9 cellular contexts compared by ENCODE assay signal in genomic region chr16:67406628-67407027, GRCh38. TPM values are rescaled to one million over a fixed set of nuclear protein-coding genes. Genes with fewer than 3 reads are reported as not detected.
A peak's percentile ranks its signal among the peaks of the same experiment; 100 is the strongest.
DNase-seq lines count a peak whose midpoint lies in the region; ATAC-seq and TF ChIP-seq lines count a peak whose summit lies in the region.
"Had no signal": no experiment of that assay in that cellular context is flagged by ENCODE, and none has a peak within 500 bp of the region (broad histone marks: within the 10 kb centered on the region; RNA-seq: fewer than 3 reads in every experiment).

No MANE protein-coding gene starts in this region.

- ATAC-seq in Right ventricle myocardium inferior: peak; percentile 58
- no peak for ATAC-seq in stimulated activated memory B cell treated with anti-CD40 and anti-IgM and Interleukin-4, amounts not matched to agents 10 μg/mL and 1 μg/mL and 100 μg/mL, for 72 hours

- no peaks in the 10 kb centered on the region for H3K36me3 Mint-ChIP-seq in stimulated activated memory B cell treated with anti-CD40 and anti-IgM and Interleukin-4, amounts not matched to agents 10 μg/mL and 1 μg/mL and 100 μg/mL, for 72 hours

- no peak for TF ChIP-seq CTCF in epithelial cell of esophagus (IDR thresholded peaks at IDR 0.05; ENCODE audit: insufficient read depth, low read depth, low read length, missing control alignments)

- peak overlapping the region; percentile 40 to 56 for H3K27ac ChIP-seq in mucosa of rectum (ENCODE audit: low read depth in 2 of 2, low read length in 2 of 2)

- H3K27me3 Mint-ChIP-seq in stimulated activated memory B cell treated with anti-CD40 and anti-IgM and Interleukin-4, amounts not matched to agents 10 μg/mL and 1 μg/mL and 100 μg/mL, for 72 hours: peaks cover 45% of the 10 kb centered on the region

- H3K36me3 ChIP-seq in mucosa of rectum (ENCODE audit: control insufficient read depth in 2 of 2, insufficient read depth in 2 of 2, low read length in 2 of 2): no peaks in the 10 kb centered on the region

- H3K4me3 Mint-ChIP-seq in stimulated activated memory B cell treated with anti-CD40 and anti-IgM and Interleukin-4, amounts not matched to agents 10 μg/mL and 1 μg/mL and 100 μg/mL, for 72 hours: no peak overlapping the region

- DNase-seq in Right ventricle myocardium inferior (ENCODE audit: missing footprints) (no peak), cardiac septum (ENCODE audit: low spot score) (no peak), epithelial cell of esophagus (ENCODE audit: low read depth) (peak; percentile 83), mesenteric fat pad (ENCODE audit: low spot score) (no peak), activated gamma-delta T cell treated with Interleukin-2 at 50 U/mL for 16 hours (no peak)
- no peak for DNase-seq in stimulated activated CD4-positive, alpha-beta T cell treated with anti-CD3 and anti-CD28 coated beads, Interleukin-1b, Interleukin-23, amount 100 ng/mL, for 48 hours
- DNase-seq: activated CD8-positive, alpha-beta memory T cell treated with anti-CD3 and anti-CD28 coated beads, Interleukin-2, amount 50 U/mL, for 4 hours had no signal

- H3K4me1 ChIP-seq in mucosa of rectum (ENCODE audit: control insufficient read depth in 2 of 2, insufficient read depth in 2 of 2, low read length in 2 of 2): peaks cover 14 to 31% of the 10 kb centered on the region in 2 donors

- no peak overlapping the region for H3K27ac Mint-ChIP-seq in stimulated activated memory B cell treated with anti-CD40 and anti-IgM and Interleukin-4, amounts not matched to agents 10 μg/mL and 1 μg/mL and 100 μg/mL, for 72 hours

- no peaks in the 10 kb centered on the region for H3K9me3 Mint-ChIP-seq in stimulated activated memory B cell treated with anti-CD40 and anti-IgM and Interleukin-4, amounts not matched to agents 10 μg/mL and 1 μg/mL and 100 μg/mL, for 72 hours

- no peaks in the 10 kb centered on the region for H3K9me3 ChIP-seq in mucosa of rectum (ENCODE audit: control insufficient read depth in 2 of 2, low read length in 2 of 2)

- H3K27me3 ChIP-seq in mucosa of rectum (ENCODE audit: control insufficient read depth in 2 of 2, insufficient read depth in 2 of 2, low read length in 2 of 2): no peaks in the 10 kb centered on the region

- H3K9ac ChIP-seq in mucosa of rectum (ENCODE audit: low read depth in 1 of 2, low read length in 2 of 2): peak overlapping the region in 1 of 2 donors; percentile 24

- H3K4me1 Mint-ChIP-seq in stimulated activated memory B cell treated with anti-CD40 and anti-IgM and Interleukin-4, amounts not matched to agents 10 μg/mL and 1 μg/mL and 100 μg/mL, for 72 hours: no peaks in the 10 kb centered on the region

- H3K4me3 ChIP-seq in epithelial cell of esophagus (ENCODE audit: low read length) (no peak overlapping the region), mucosa of rectum (ENCODE audit: low read length in 2 of 2) (no peak overlapping the region)

- intact Hi-C loops in Right ventricle myocardium inferior (cut with DNase I) (no loop called here), cardiac septum (cut with DNase I) (no loop called here)

RNA-seq across cellular contexts. Expression of gene ZDHHC1, which starts 9.6 kb away (rescaled TPM):
- total RNA-seq in Right ventricle myocardium inferior (2.9 TPM), cardiac septum (4.6 TPM), mesenteric fat pad (9.5 TPM)

RNA-seq across cellular contexts. Expression of gene TPPP3, which starts 13.3 kb away (rescaled TPM):
- total RNA-seq in Right ventricle myocardium inferior (9.5 TPM), cardiac septum (9.6 TPM), mesenteric fat pad (4.8 TPM)

RNA-seq across cellular contexts. Expression of gene HSD11B2, which starts 24.3 kb away (rescaled TPM):
- total RNA-seq in Right ventricle myocardium inferior (0.81 TPM), cardiac septum (0.27 TPM), mesenteric fat pad (0.71 TPM)
